ENCODE assay signal across 1 cellular context in genomic region chr17:72928454-72929136, GRCh38.
TF ChIP-seq lines count a peak whose summit lies in the region.

No MANE protein-coding gene starts in this region.

TF ChIP-seq in HepG2, 621 proteins besides CTCF, POLR2A, EP300 and RAD21 (continued from another document and continues in another):
- TF ChIP-seq ARID4A (CRISPR knock-in tag; IDR thresholded peaks at IDR 0.05; ENCODE audit: borderline replicate concordance) (peak; percentile 37; the same call in 1 of the 2 replicates), PAXIP1 (CRISPR knock-in tag; conservative IDR thresholded peaks at IDR 0.05) (peak; percentile 66), AFF4 (CRISPR knock-in tag; IDR thresholded peaks at IDR 0.05) (no peak), NR2F6 (IDR thresholded peaks at IDR 0.05) (no peak), NR2F6 (CRISPR knock-in tag; IDR thresholded peaks at IDR 0.05) (peak; percentile 51; the same call in 1 of the 2 replicates), AHDC1 (CRISPR knock-in tag; IDR thresholded peaks at IDR 0.05; ENCODE audit: borderline replicate concordance) (no peak), ZNF512B (CRISPR knock-in tag; IDR thresholded peaks at IDR 0.05; ENCODE audit: borderline replicate concordance) (no peak), KLF16 (CRISPR knock-in tag; IDR thresholded peaks at IDR 0.05) (peak in 1 of 2 experiments; percentile 57; a peak in 1 of 4 replicates), ZNF530 (CRISPR knock-in tag; IDR thresholded peaks at IDR 0.05; ENCODE audit: low read depth) (no peak), AKAP8 (CRISPR knock-in tag; IDR thresholded peaks at IDR 0.05) (no peak), ZNF615 (CRISPR knock-in tag; IDR thresholded peaks at IDR 0.05; ENCODE audit: borderline replicate concordance) (no peak), TRIM24 (CRISPR knock-in tag; IDR thresholded peaks at IDR 0.05) (no peak), ZNF788 (CRISPR knock-in tag; IDR thresholded peaks at IDR 0.05; ENCODE audit: borderline replicate concordance) (peak; percentile 76; the same call in 1 of the 2 replicates), ZHX1 (CRISPR knock-in tag; IDR thresholded peaks at IDR 0.05; ENCODE audit: low read depth) (no peak), NR0B2 (CRISPR knock-in tag; IDR thresholded peaks at IDR 0.05) (no peak), NFIC (IDR thresholded peaks at IDR 0.05; ENCODE audit: low read length) (no peak)
